In the genomic region with DNA sequence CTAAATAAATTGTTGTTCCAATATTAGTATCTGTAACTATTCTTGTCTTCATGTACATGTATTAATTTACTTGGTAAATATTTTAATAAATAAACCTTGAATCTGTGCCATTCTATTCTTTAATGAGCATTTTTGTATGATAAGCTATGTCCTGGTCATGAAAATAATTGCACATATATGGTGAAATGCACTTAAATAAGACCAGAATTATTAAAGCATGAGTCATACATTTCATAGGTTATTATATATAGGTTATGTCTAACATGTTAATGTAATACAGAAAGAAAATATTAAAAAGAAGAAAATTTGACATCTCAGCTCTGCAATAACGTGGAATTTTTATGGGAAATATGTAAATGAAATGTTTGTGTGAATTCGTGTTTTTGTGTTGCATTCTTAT, we compare ENCODE assay signal across 27 cellular contexts.
"Had no signal": no experiment of that assay in that cellular context is flagged by ENCODE, and none has a peak within 500 bp of the region (broad histone marks: within the 10 kb centered on the region; RNA-seq: fewer than 3 reads in every experiment).

No MANE protein-coding gene starts in this region.

- H3K36me3 ChIP-seq: gastrocnemius medialis, left lung, prostate gland, right atrium auricular region, suprapubic skin, transverse colon, vagina had no signal

- H3K4me1 Mint-ChIP-seq: naive thymus-derived CD8-positive, alpha-beta T cell; stimulated activated naive CD8-positive, alpha-beta T cell treated with anti-CD3 and anti-CD28 coated beads, Interleukin-15, amount 100 ng/mL, for 72 hours had no signal

- H3K27ac Mint-ChIP-seq: naive thymus-derived CD8-positive, alpha-beta T cell; nephron progenitor cell; stimulated activated naive CD8-positive, alpha-beta T cell treated with anti-CD3 and anti-CD28 coated beads, Interleukin-15, amount 100 ng/mL, for 72 hours had no signal

- H3K4me2 ChIP-seq: smooth muscle cell had no signal

- H3K27ac ChIP-seq: dorsolateral prefrontal cortex, epithelial cell of prostate, gastrocnemius medialis, left lung, prostate gland, right atrium auricular region, suprapubic skin, transverse colon, vagina had no signal

- H3K4me1 ChIP-seq: gastrocnemius medialis, left lung, prostate gland, right atrium auricular region, suprapubic skin, transverse colon, vagina had no signal

- H3K27me3 Mint-ChIP-seq: stimulated activated naive CD8-positive, alpha-beta T cell treated with anti-CD3 and anti-CD28 coated beads, Interleukin-15, amount 100 ng/mL, for 72 hours had no signal

- ATAC-seq: esophagus mucosa; gastrocnemius medialis; left cardiac atrium; left lung; naive thymus-derived CD8-positive, alpha-beta T cell; sciatic nerve; stimulated activated naive CD8-positive, alpha-beta T cell treated with anti-CD3 and anti-CD28 coated beads, Interleukin-15, amount 100 ng/mL, for 72 hours had no signal

- DNase-seq: dorsolateral prefrontal cortex; effector CD4-positive, alpha-beta T cell; foreskin fibroblast; gastrocnemius medialis; head of caudate nucleus; left cardiac atrium; left lung; mesendoderm; midbrain; naive thymus-derived CD8-positive, alpha-beta T cell; nephron progenitor cell; nucleus accumbens; stimulated activated CD4-positive, alpha-beta T cell treated with anti-CD3 and anti-CD28 coated beads, Interleukin-12 subunit alpha, Interleukin-12 subunit beta, amount 100 ng/mL, for 4 hours; stimulated activated CD4-positive, alpha-beta T cell treated with anti-CD3 and anti-CD28 coated beads, Interleukin-1b, Interleukin-23, amount 100 ng/mL, for 48 hours; stimulated activated CD4-positive, alpha-beta T cell treated with anti-CD3 and anti-CD28 coated beads, Interleukin-4, amount 100 ng/mL, for 1 hour; stimulated activated CD8-positive, alpha-beta memory T cell treated with anti-CD3 and anti-CD28 coated beads, Interleukin-4, amount 100 ng/mL, for 48 hours; stimulated activated naive CD4-positive, alpha-beta T cell; stimulated activated naive CD8-positive, alpha-beta T cell treated with anti-CD3 and anti-CD28 coated beads, Interleukin-15, amount 100 ng/mL, for 72 hours; transverse colon had no signal

- H3K9me3 Mint-ChIP-seq: naive thymus-derived CD8-positive, alpha-beta T cell; nephron progenitor cell had no signal

- H3K9me3 ChIP-seq: gastrocnemius medialis, left lung, prostate gland, right atrium auricular region, suprapubic skin, transverse colon, vagina had no signal

- H3K36me3 Mint-ChIP-seq: naive thymus-derived CD8-positive, alpha-beta T cell had no signal

- H3K4me3 Mint-ChIP-seq: naive thymus-derived CD8-positive, alpha-beta T cell; nephron progenitor cell; stimulated activated naive CD8-positive, alpha-beta T cell treated with anti-CD3 and anti-CD28 coated beads, Interleukin-15, amount 100 ng/mL, for 72 hours had no signal

- H3K4me3 ChIP-seq: dorsolateral prefrontal cortex, gastrocnemius medialis, left lung, prostate gland, right atrium auricular region, smooth muscle cell, suprapubic skin, transverse colon, vagina had no signal

- H3K27me3 ChIP-seq: dorsolateral prefrontal cortex, gastrocnemius medialis, left lung, right atrium auricular region, suprapubic skin, transverse colon, vagina had no signal
